Comparison of ENCODE assay signal across 2 cellular contexts in the genomic region with DNA sequence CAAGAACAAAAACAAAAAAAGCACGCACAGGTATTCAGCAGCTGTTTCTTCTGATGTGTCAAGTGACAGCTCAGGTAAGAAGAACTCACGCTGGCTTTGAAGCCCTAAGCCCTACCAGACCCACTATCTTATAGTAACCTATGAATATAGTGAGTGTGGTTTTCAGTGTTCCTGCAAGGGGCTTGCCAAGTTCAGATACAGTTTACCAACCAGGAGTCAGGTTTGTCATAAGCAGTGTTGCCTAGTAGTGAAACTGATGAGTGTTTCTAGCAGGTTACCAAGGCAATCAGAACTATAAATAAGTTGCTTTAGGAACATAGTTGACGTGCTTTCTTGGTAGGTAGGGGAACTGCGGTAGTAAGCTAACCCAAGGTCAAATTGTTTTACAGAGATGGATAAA. TPM values are rescaled to one million over a fixed set of nuclear protein-coding genes. Genes with fewer than 3 reads are reported as not detected.
"Had no signal": no experiment of that assay in that cellular context is flagged by ENCODE, and none has a peak within 500 bp of the region (broad histone marks: within the 10 kb centered on the region; RNA-seq: fewer than 3 reads in every experiment).

No MANE protein-coding gene starts in this region.

RNA-seq across cellular contexts. Expression of a gene that starts 43.4 kb away (rescaled TPM):
- total RNA-seq: astrocyte, K562 had no signal
